Comparison of ENCODE assay signal across 9 cellular contexts in genomic region chr3:53252105-53252946, GRCh38.
A peak's percentile ranks its signal among the peaks of the same experiment; 100 is the strongest.
DNase-seq lines count a peak whose midpoint lies in the region; ATAC-seq and TF ChIP-seq lines count a peak whose summit lies in the region.
"Had no signal": no experiment of that assay in that cellular context is flagged by ENCODE, and none has a peak within 500 bp of the region (broad histone marks: within the 10 kb centered on the region; RNA-seq: fewer than 3 reads in every experiment).

No MANE protein-coding gene starts in this region.

- TF ChIP-seq CTCF in NB4 (IDR thresholded peaks at IDR 0.05; ENCODE audit: low read depth, low read length), result no peak
- TF ChIP-seq CTCF in choroid plexus epithelial cell (conservative IDR thresholded peaks at IDR 0.05; ENCODE audit: low read depth, low read length), result no peak
- no peak for TF ChIP-seq CTCF in nephron progenitor cell (IDR thresholded peaks at IDR 0.05)

- no peak for TF ChIP-seq POLR2A in NB4 (IDR thresholded peaks at IDR 0.05; ENCODE audit: extremely low read depth, insufficient read length)

- H3K27me3 Mint-ChIP-seq in nephron progenitor cell (ENCODE audit: low read depth, poor library complexity), result no peaks in the 10 kb centered on the region

- peak overlapping the region; percentile 91 for H3K4me3 ChIP-seq in NB4 (ENCODE audit: low read depth, low read length)
- peak overlapping the region; percentile 6 for H3K4me3 ChIP-seq in choroid plexus epithelial cell (ENCODE audit: low read depth, low read length)

- peaks cover 9% of the 10 kb centered on the region for H3K36me3 Mint-ChIP-seq in nephron progenitor cell (ENCODE audit: low read depth)

- no peaks in the 10 kb centered on the region for H3K9me3 Mint-ChIP-seq in nephron progenitor cell

- peak overlapping the region; percentile 65 for H3K4me3 Mint-ChIP-seq in nephron progenitor cell

- DNase-seq in ELF-1 (ENCODE audit: low read depth, low spot score) (peak; percentile 45), NB4 (ENCODE audit: low read depth) (peak; percentile 79), choroid plexus epithelial cell (ENCODE audit: low read depth) (peak; percentile 56), nephron progenitor cell (no peak), SHP77 (lab: John Stamatoyannopoulos, UW) (no peak), NCI-H1105 treated with DMSO at 0.1 percent for 48 hours (lab: John Stamatoyannopoulos, UW) (no peak)
- DNase-seq: NCI-H1092 had no signal

- ATAC-seq in GM21381 (IDR thresholded peaks at IDR 0.05; ENCODE audit: unreplicated experiment), result no peak
- no peak for ATAC-seq in HG02610 (IDR thresholded peaks at IDR 0.05; ENCODE audit: unreplicated experiment)

- H3K27ac Mint-ChIP-seq in nephron progenitor cell, result peak overlapping the region; percentile 32

- peaks cover 54% of the 10 kb centered on the region for H3K4me1 Mint-ChIP-seq in nephron progenitor cell

Comparison
In these comparisons a context has a peak if more than half of its experiments do, and no peak if none do; other contexts are left out.
1. DNase-seq: peak in ELF-1 (single experiment), NB4 (single experiment) and choroid plexus epithelial cell (single experiment); none in nephron progenitor cell (single experiment), SHP77 (0 of 2) and NCI-H1105 treated with DMSO at 0.1 percent for 48 hours (single experiment).